ENCODE assay signal across 1 cellular context in the genomic region with DNA sequence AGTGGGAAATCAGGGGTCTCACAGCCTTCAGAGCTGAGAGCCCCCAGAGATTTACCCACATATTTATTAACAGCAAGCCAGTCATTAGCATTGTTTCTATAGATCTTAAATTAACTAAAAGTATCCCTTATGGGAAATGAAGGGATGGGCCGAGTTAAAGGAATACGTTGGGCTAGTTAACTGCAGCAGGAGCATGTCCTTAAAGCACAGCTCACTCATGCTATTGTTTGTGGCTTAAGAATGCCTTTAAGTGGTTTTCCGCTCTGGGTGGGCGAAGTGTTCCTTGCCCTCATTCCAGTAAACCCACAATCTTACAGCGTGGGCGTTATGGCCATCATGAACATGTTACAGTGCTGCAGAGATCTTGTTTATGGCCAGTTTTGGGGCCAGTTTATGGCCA. TPM values are rescaled to one million over a fixed set of nuclear protein-coding genes. Genes with fewer than 3 reads are reported as not detected.
"Had no signal": no experiment of that assay in that cellular context is flagged by ENCODE, and none has a peak within 500 bp of the region (broad histone marks: within the 10 kb centered on the region; RNA-seq: fewer than 3 reads in every experiment).

No MANE protein-coding gene starts in this region.

RNA-seq across cellular contexts. Expression of gene FAM169A, which starts 42.0 kb away (rescaled TPM):
- polyA plus RNA-seq: IMR-90 had no signal
